In genomic region chr3:131283862-131284261, GRCh38 we compare ENCODE assay signal across 15 cellular contexts.
"Had no signal": no experiment of that assay in that cellular context is flagged by ENCODE, and none has a peak within 500 bp of the region (broad histone marks: within the 10 kb centered on the region; RNA-seq: fewer than 3 reads in every experiment).

No MANE protein-coding gene starts in this region.

- H3K4me3 Mint-ChIP-seq: activated T-helper 17 cell treated with anti-CD3 and anti-CD28 coated beads, Interleukin-2, amount 50 U/mL, for 72 hours; dendritic cell treated with granulocyte-macrophage colony-stimulating factor and Interleukin-4, amounts not matched to agents 40 ng/mL and 50 ng/mL, for 4 days; effector memory CD8-positive, alpha-beta T cell; nephron; stimulated activated naive CD8-positive, alpha-beta T cell treated with anti-CD3 and anti-CD28 coated beads, Interleukin-15, Interleukin-2, amounts not matched to agents 100 ng/mL and 50 ng/mL, for 24 hours; T-cell; type B pancreatic cell had no signal

- H3K27me3 Mint-ChIP-seq: activated T-helper 17 cell treated with anti-CD3 and anti-CD28 coated beads, Interleukin-2, amount 50 U/mL, for 72 hours; dendritic cell treated with granulocyte-macrophage colony-stimulating factor and Interleukin-4, amounts not matched to agents 40 ng/mL and 50 ng/mL, for 4 days; effector memory CD8-positive, alpha-beta T cell; stimulated activated naive CD8-positive, alpha-beta T cell treated with anti-CD3 and anti-CD28 coated beads, Interleukin-15, Interleukin-2, amounts not matched to agents 100 ng/mL and 50 ng/mL, for 24 hours had no signal

- DNase-seq: activated CD4-positive, alpha-beta T cell treated with anti-CD3 and anti-CD28 coated beads, Interleukin-2, amount 50 U/mL, for 4 hours; activated naive CD4-positive, alpha-beta T cell treated with Interleukin-2 at 50 U/mL for 16 hours; anterior cingulate cortex; effector memory CD8-positive, alpha-beta T cell; heart right ventricle; psoas muscle; T-cell; T-helper 9 cell had no signal

- H3K27ac Mint-ChIP-seq: activated T-helper 17 cell treated with anti-CD3 and anti-CD28 coated beads, Interleukin-2, amount 50 U/mL, for 72 hours; dendritic cell treated with granulocyte-macrophage colony-stimulating factor and Interleukin-4, amounts not matched to agents 40 ng/mL and 50 ng/mL, for 4 days; effector memory CD8-positive, alpha-beta T cell; nephron; stimulated activated naive CD8-positive, alpha-beta T cell treated with anti-CD3 and anti-CD28 coated beads, Interleukin-15, Interleukin-2, amounts not matched to agents 100 ng/mL and 50 ng/mL, for 24 hours; T-cell; type B pancreatic cell had no signal

- H3K36me3 Mint-ChIP-seq: type B pancreatic cell had no signal

- H3K4me1 Mint-ChIP-seq: activated T-helper 17 cell treated with anti-CD3 and anti-CD28 coated beads, Interleukin-2, amount 50 U/mL, for 72 hours; T-cell had no signal

- H3K9me3 Mint-ChIP-seq: activated T-helper 17 cell treated with anti-CD3 and anti-CD28 coated beads, Interleukin-2, amount 50 U/mL, for 72 hours; dendritic cell treated with granulocyte-macrophage colony-stimulating factor and Interleukin-4, amounts not matched to agents 40 ng/mL and 50 ng/mL, for 4 days; effector memory CD8-positive, alpha-beta T cell; nephron; stimulated activated naive CD8-positive, alpha-beta T cell treated with anti-CD3 and anti-CD28 coated beads, Interleukin-15, Interleukin-2, amounts not matched to agents 100 ng/mL and 50 ng/mL, for 24 hours; type B pancreatic cell had no signal

- FAIRE-seq: frontal cortex, keratinocyte had no signal
